Comparison of ENCODE assay signal across 8 cellular contexts in genomic region chr2:136874258-136874657, GRCh38.
A peak's percentile ranks its signal among the peaks of the same experiment; 100 is the strongest.
DNase-seq lines count a peak whose midpoint lies in the region; ATAC-seq and TF ChIP-seq lines count a peak whose summit lies in the region.

No MANE protein-coding gene starts in this region.

- H3K79me2 ChIP-seq in DND-41 (ENCODE audit: insufficient read depth, low read length) = no peaks in the 10 kb centered on the region

- H3K4me2 ChIP-seq in DND-41 (ENCODE audit: insufficient read depth, low read length) = no peak overlapping the region

- H3K4me1 ChIP-seq in DND-41 (ENCODE audit: insufficient read depth, low read length) (no peaks in the 10 kb centered on the region), Panc1 (ENCODE audit: control insufficient read depth, insufficient read depth, low read length) (no peaks in the 10 kb centered on the region), iPS DF 6.9 (ENCODE audit: control insufficient read depth, insufficient read depth, low read length) (no peaks in the 10 kb centered on the region), transverse colon (no peaks in the 10 kb centered on the region)

- no peak overlapping the region for H2AFZ ChIP-seq in DND-41 (ENCODE audit: low read depth, low read length)

- no peaks in the 10 kb centered on the region for H3K27me3 ChIP-seq in DND-41 (ENCODE audit: insufficient read depth, low read length, poor library complexity)
- H3K27me3 ChIP-seq in Panc1 (ENCODE audit: control insufficient read depth, insufficient read depth, low read length) = no peaks in the 10 kb centered on the region
- H3K27me3 ChIP-seq in iPS DF 6.9 (ENCODE audit: control insufficient read depth, insufficient read depth, low read length) = no peaks in the 10 kb centered on the region
- H3K27me3 ChIP-seq in transverse colon = no peaks in the 10 kb centered on the region

- TF ChIP-seq CTCF in DND-41 (IDR thresholded peaks at IDR 0.05; ENCODE audit: borderline replicate concordance, extremely low read depth, low read length, poor library complexity, severe bottlenecking) (peak; percentile 57), HFFc6 (IDR thresholded peaks at IDR 0.05) (peak; percentile 60), Panc1 (IDR thresholded peaks at IDR 0.05) (peak; percentile 35; the same call in 1 of the 2 replicates), transverse colon (IDR thresholded peaks at IDR 0.05) (peak in 1 of 5 experiments; percentile 11)

- POLR2A ChIA-PET in Panc1 (lab: Charles Lee) = no interaction called here

- H3K9me3 Mint-ChIP-seq in HFFc6 = peaks cover 11% of the 10 kb centered on the region

- TF ChIP-seq POLR2A in transverse colon (IDR thresholded peaks at IDR 0.05) (no peak), GM18505 (IDR thresholded peaks at IDR 0.05; ENCODE audit: borderline replicate concordance, extremely low read depth, insufficient read depth, insufficient read length) (no peak)

- H3K9me3 ChIP-seq in DND-41 (ENCODE audit: insufficient read depth, low read length, severe bottlenecking) = no peaks in the 10 kb centered on the region
- no peaks in the 10 kb centered on the region for H3K9me3 ChIP-seq in Panc1 (ENCODE audit: control insufficient read depth, insufficient read depth, low read depth, low read length)
- no peaks in the 10 kb centered on the region for H3K9me3 ChIP-seq in iPS DF 6.9 (ENCODE audit: control insufficient read depth, insufficient read depth, low read length)
- no peaks in the 10 kb centered on the region for H3K9me3 ChIP-seq in transverse colon

- WGBS in iPS DF 6.9 (ENCODE audit: insufficient coverage, insufficient read length) = no CpG with 5 or more reads among the region's 6 CpGs
- WGBS in transverse colon (ENCODE audit: low coverage in 1 of 2), 2 donors = 45 to 63% methylated on average over 6 of the region's 6 CpGs

- H3K27ac Mint-ChIP-seq in HFFc6 = no peak overlapping the region

- no peak overlapping the region for H3K4me3 Mint-ChIP-seq in HFFc6

- no peak for TF ChIP-seq EP300 in transverse colon (IDR thresholded peaks at IDR 0.05; ENCODE audit: low read depth)

- ATAC-seq in DND-41 (ENCODE audit: insufficient read depth, low read depth) (no peak), Panc1 (no peak), GM18505 (IDR thresholded peaks at IDR 0.05; ENCODE audit: unreplicated experiment) (no peak)

- H3K4me1 Mint-ChIP-seq in HFFc6 (ENCODE audit: low read depth) = no peaks in the 10 kb centered on the region

- no peaks in the 10 kb centered on the region for H3K36me3 ChIP-seq in DND-41 (ENCODE audit: insufficient read depth, low read length)
- H3K36me3 ChIP-seq in Panc1 (ENCODE audit: control insufficient read depth, insufficient read depth, low read length) = no peaks in the 10 kb centered on the region
- H3K36me3 ChIP-seq in iPS DF 6.9 (ENCODE audit: control insufficient read depth, insufficient read depth, low read length) = no peaks in the 10 kb centered on the region
- H3K36me3 ChIP-seq in transverse colon = no peaks in the 10 kb centered on the region

- no peaks in the 10 kb centered on the region; the same call in 1 of the 2 replicates for H3K27me3 Mint-ChIP-seq in HFFc6 (ENCODE audit: insufficient read depth)

- H3K27ac ChIP-seq in DND-41 (ENCODE audit: low read length) = no peak overlapping the region
- H3K27ac ChIP-seq in Panc1 (ENCODE audit: low read length) = no peak overlapping the region
- H3K27ac ChIP-seq in iPS DF 6.9 (ENCODE audit: low read length) = no peak overlapping the region
- H3K27ac ChIP-seq in transverse colon = no peak overlapping the region

- CTCF ChIA-PET in Panc1 (lab: Charles Lee) = no interaction called here

- no peak overlapping the region for H3K9ac ChIP-seq in DND-41 (ENCODE audit: low read depth, low read length)

- H3K36me3 Mint-ChIP-seq in HFFc6 (ENCODE audit: low read depth) = no peaks in the 10 kb centered on the region

- no TSS peak for BruUV-seq in Panc1 (replicated peaks; lab: Mats Ljungman, UMichigan)

- no peaks in the 10 kb centered on the region for H4K20me1 ChIP-seq in DND-41 (ENCODE audit: insufficient read depth, low read length)

- DNase-seq in DND-41 (no peak), HFFc6 (no peak), Panc1 (ENCODE audit: low read depth, low spot score) (no peak), iPS DF 6.9 (ENCODE audit: low read depth, low spot score) (peak; percentile 22), transverse colon (no peak)
- DNase-seq in stimulated activated CD4-positive, alpha-beta T cell treated with anti-CD3 and anti-CD28 coated beads, Interleukin-15, amount 100 ng/mL, for 24 hours = no peak
- DNase-seq in stimulated activated CD4-positive, alpha-beta T cell treated with anti-CD3 and anti-CD28 coated beads, Interleukin-4, amount 100 ng/mL, for 24 hours = no peak

- intact Hi-C loops in Panc1 (cut with micrococcal nuclease; ENCODE audit: unreplicated experiment) = no loop called here
- intact Hi-C loops in transverse colon (cut with DNase I; ENCODE audit: low total_unique reads) = no loop called here

- in situ Hi-C loops in Panc1 (cut with HindIII; ENCODE audit: low pct_unique_long_range_greater_than_20kb, low sequenced_read_pairs) = no loop called here
- in situ Hi-C loops in transverse colon (cut with MboI; ENCODE audit: low pct_ligation_motif_present in 1 of 4, low pct_unique_long_range_greater_than_20kb in 1 of 4, low sequenced_read_pairs in 3 of 4) = no loop called here

- H3K4me3 ChIP-seq in DND-41 (ENCODE audit: low read depth in 1 of 2, low read length in 2 of 2) (no peak overlapping the region), Panc1 (ENCODE audit: low read depth in 2 of 2, low read length in 2 of 2) (no peak overlapping the region), iPS DF 6.9 (ENCODE audit: low read length) (no peak overlapping the region), transverse colon (no peak overlapping the region)
